ENCODE assay signal across 1 cellular context in genomic region chr9:13907842-13908241, GRCh38.
TF ChIP-seq lines count a peak whose summit lies in the region.
"Not testable (repeated sequence)": the region's sequence is repeated elsewhere in the genome, so short reads cannot be mapped to it uniquely, and the experiment has no call there.

No MANE protein-coding gene starts in this region.

- not testable (repeated sequence) for H3K4me3 ChIP-seq in HEK293 (ENCODE audit: low read depth, low read length)

- peaks cover 13% of the 10 kb centered on the region for H3K4me1 ChIP-seq in HEK293 (ENCODE audit: control insufficient read depth, insufficient read depth, low read length)

- not testable (repeated sequence) for H3K9me3 ChIP-seq in HEK293 (ENCODE audit: control insufficient read depth, insufficient read depth, low read depth, low read length)

- CTCF ChIA-PET in HEK293 (lab: Yijun Ruan, JAX) = not testable (repeated sequence)

- H3K36me3 ChIP-seq in HEK293 (ENCODE audit: control insufficient read depth in 2 of 2, insufficient read depth in 1 of 2, low read length in 2 of 2) = not testable (repeated sequence)

- H3K27ac ChIP-seq in HEK293 (ENCODE audit: extremely low read depth, low read depth, low read length) = not testable (repeated sequence)

- POLR2A ChIA-PET in HEK293 (lab: Yijun Ruan, JAX) = not testable (repeated sequence)

- TF ChIP-seq CTCF in HEK293 (tag by site-specific recombination; IDR thresholded peaks at IDR 0.05) = not testable (repeated sequence)

TF ChIP-seq in HEK293, 187 proteins besides CTCF, POLR2A, EP300 and RAD21:
- TF ChIP-seq ZNF146 (tag by site-specific recombination; IDR thresholded peaks at IDR 0.05) = peak; percentile 87
- TF ChIP-seq, protein P1, sequence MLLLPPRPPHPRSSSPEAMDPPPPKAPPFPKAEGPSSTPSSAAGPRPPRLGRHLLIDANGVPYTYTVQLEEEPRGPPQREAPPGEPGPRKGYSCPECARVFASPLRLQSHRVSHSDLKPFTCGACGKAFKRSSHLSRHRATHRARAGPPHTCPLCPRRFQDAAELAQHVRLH (tag by site-specific recombination; IDR thresholded peaks at IDR 0.05) = peak; percentile 57; the same call in 1 of the 2 replicates
